ENCODE assay signal across 18 cellular contexts in genomic region chr12:92404921-92405320, GRCh38.
DNase-seq lines count a peak whose midpoint lies in the region; ATAC-seq and TF ChIP-seq lines count a peak whose summit lies in the region.
"Had no signal": no experiment of that assay in that cellular context is flagged by ENCODE, and none has a peak within 500 bp of the region (broad histone marks: within the 10 kb centered on the region; RNA-seq: fewer than 3 reads in every experiment).

No MANE protein-coding gene starts in this region.

- no peak for TF ChIP-seq POLR2A in spleen (IDR thresholded peaks at IDR 0.05)

- TF ChIP-seq CTCF in OCI-LY7 (conservative IDR thresholded peaks at IDR 0.05; ENCODE audit: low read length) (no peak), spleen (IDR thresholded peaks at IDR 0.05 in 8 of 11, conservative IDR thresholded peaks at IDR 0.05 in 3 of 11) (no peak)

- peaks cover 0 to 2% of the 10 kb centered on the region in 2 donors for H3K36me3 Mint-ChIP-seq in activated T-cell treated with anti-CD3 and anti-CD28 coated beads, Interleukin-2, amount 50 U/mL, for 72 hours (ENCODE audit: insufficient read depth in 2 of 2)
- H3K36me3 Mint-ChIP-seq in activated naive CD8-positive, alpha-beta T cell treated with anti-CD3 and anti-CD28 coated beads, Interleukin-2, amount 50 U/mL, for 24 hours (ENCODE audit: low read depth) = peaks cover 10% of the 10 kb centered on the region

- BruUV-seq in OCI-LY7 (replicated peaks; lab: Mats Ljungman, UMichigan) = no TSS peak

- H3K9me3 ChIP-seq in OCI-LY7 (ENCODE audit: low read length) (no peaks in the 10 kb centered on the region), spleen (no peaks in the 10 kb centered on the region)
- H3K9me3 ChIP-seq: gastrocnemius medialis, left ventricle myocardium inferior, vagina had no signal

- H3K27me3 Mint-ChIP-seq in activated T-cell treated with anti-CD3 and anti-CD28 coated beads, Interleukin-2, amount 50 U/mL, for 72 hours (ENCODE audit: low read depth) = no peaks in the 10 kb centered on the region
- H3K27me3 Mint-ChIP-seq in activated naive CD8-positive, alpha-beta T cell treated with anti-CD3 and anti-CD28 coated beads, Interleukin-2, amount 50 U/mL, for 24 hours = no peaks in the 10 kb centered on the region

- H3K4me2 ChIP-seq in OCI-LY7 (ENCODE audit: low read length) = peak overlapping the region; percentile 50; the same call in 1 of the 2 replicates

- H3K4me1 ChIP-seq in OCI-LY7 (ENCODE audit: insufficient read depth, low read length, poor library complexity, severe bottlenecking) = peaks cover 81% of the 10 kb centered on the region
- peaks cover 22 to 62% (median 44%) of the 10 kb centered on the region in 6 donors for H3K4me1 ChIP-seq in spleen
- H3K4me1 ChIP-seq: gastrocnemius medialis, vagina had no signal

- H3K4me3 ChIP-seq in OCI-LY7 (ENCODE audit: low read depth, low read length, poor library complexity, severe bottlenecking) (no peak overlapping the region), spleen (no peak overlapping the region)
- H3K4me3 ChIP-seq: gastrocnemius medialis, left ventricle myocardium inferior, smooth muscle cell, stomach, vagina had no signal

- H3K4me3 Mint-ChIP-seq in activated T-cell treated with anti-CD3 and anti-CD28 coated beads, Interleukin-2, amount 50 U/mL, for 72 hours = peak overlapping the region; percentile 49 to 85
- peak overlapping the region; percentile 86 for H3K4me3 Mint-ChIP-seq in activated naive CD8-positive, alpha-beta T cell treated with anti-CD3 and anti-CD28 coated beads, Interleukin-2, amount 50 U/mL, for 24 hours

- WGBS in spleen, 5 donors = 93 to 96% (median 94%) methylated on average over 1 of the region's 1 CpG

- H3K27ac Mint-ChIP-seq in activated T-cell treated with anti-CD3 and anti-CD28 coated beads, Interleukin-2, amount 50 U/mL, for 72 hours = peak overlapping the region; percentile 29
- H3K27ac Mint-ChIP-seq in activated naive CD8-positive, alpha-beta T cell treated with anti-CD3 and anti-CD28 coated beads, Interleukin-2, amount 50 U/mL, for 24 hours = peak overlapping the region; percentile 92

- intact Hi-C loops in OCI-LY7 (cut with micrococcal nuclease; ENCODE audit: unreplicated experiment) (loop anchor here (5.0 kb wide), 2 partner anchors 373 to 593 kb away; no protein-coding TSS in a partner anchor), spleen (cut with DNase I; ENCODE audit: low total_unique reads) (no loop called here)

- H3K79me2 ChIP-seq in OCI-LY7 (ENCODE audit: insufficient read depth, low read depth, low read length) = no peaks in the 10 kb centered on the region

- peak overlapping the region; percentile 77; the same call in 1 of the 2 replicates for H2AFZ ChIP-seq in OCI-LY7 (ENCODE audit: low read length)

- H3K27me3 ChIP-seq in spleen (replicated peaks in 1 of 7) = no peaks in the 10 kb centered on the region
- H3K27me3 ChIP-seq: gastrocnemius medialis, stomach, vagina had no signal

- no peak for ATAC-seq in activated T-cell treated with anti-CD3 and anti-CD28 coated beads, Interleukin-2, amount 50 U/mL, for 72 hours (replicated peaks in 1 of 2)
- peak; percentile 15 for ATAC-seq in activated naive CD8-positive, alpha-beta T cell treated with anti-CD3 and anti-CD28 coated beads, Interleukin-2, amount 50 U/mL, for 24 hours
- ATAC-seq in GM19351 (IDR thresholded peaks at IDR 0.05; ENCODE audit: unreplicated experiment) = no peak
- no peak for ATAC-seq in GM19324 (IDR thresholded peaks at IDR 0.05; ENCODE audit: low FRiP score, unreplicated experiment)
- ATAC-seq: gastrocnemius medialis had no signal

- no peak for DNase-seq in activated T-cell treated with anti-CD3 and anti-CD28 coated beads, Interleukin-2, amount 50 U/mL, for 72 hours
- no peak for DNase-seq in activated T-cell treated with anti-CD3 and anti-CD28 coated beads, Interleukin-2, amount 50 U/mL, for 48 hours
- DNase-seq in OCI-LY7 (ENCODE audit: low spot score) (no peak), spleen (no peak), anterior cingulate cortex (lab: John Stamatoyannopoulos, UW) (no peak)
- DNase-seq in activated naive CD8-positive, alpha-beta T cell treated with anti-CD3 and anti-CD28 coated beads, Interleukin-2, amount 50 U/mL, for 24 hours = no peak
- DNase-seq: gastrocnemius medialis, Karpas-422, left ventricle myocardium inferior, NCI-H1417 treated with DMSO at 0.1 percent for 48 hours, NCI-H226, posterior cingulate gyrus, SHP77, stomach had no signal

- POLR2A ChIA-PET in OCI-LY7 (lab: Charles Lee) = interaction anchor here (1.0 to 5.6 kb wide), 19 partner anchors 13 to 362 kb away, joined by 3 to 76 read pairs (median 6); partner anchors contain the start of gene BTG1

- peaks cover 89% of the 10 kb centered on the region for H3K4me1 Mint-ChIP-seq in activated T-cell treated with anti-CD3 and anti-CD28 coated beads, Interleukin-2, amount 50 U/mL, for 72 hours (ENCODE audit: low read depth)
- peaks cover 87% of the 10 kb centered on the region for H3K4me1 Mint-ChIP-seq in activated naive CD8-positive, alpha-beta T cell treated with anti-CD3 and anti-CD28 coated beads, Interleukin-2, amount 50 U/mL, for 24 hours

- no peaks in the 10 kb centered on the region for H4K20me1 ChIP-seq in OCI-LY7 (ENCODE audit: insufficient read depth, low read length)

- H3K9me3 Mint-ChIP-seq in activated T-cell treated with anti-CD3 and anti-CD28 coated beads, Interleukin-2, amount 50 U/mL, for 72 hours = peaks cover 0 to 2% of the 10 kb centered on the region in 2 donors
- no peaks in the 10 kb centered on the region for H3K9me3 Mint-ChIP-seq in activated naive CD8-positive, alpha-beta T cell treated with anti-CD3 and anti-CD28 coated beads, Interleukin-2, amount 50 U/mL, for 24 hours

- H3K36me3 ChIP-seq in OCI-LY7 (ENCODE audit: insufficient read depth, low read length) (no peaks in the 10 kb centered on the region), spleen (no peaks in the 10 kb centered on the region)
- H3K36me3 ChIP-seq: gastrocnemius medialis, left ventricle myocardium inferior, stomach, vagina had no signal

- CTCF ChIA-PET in OCI-LY7 (lab: Charles Lee; ENCODE audit: unreplicated experiment) = interaction anchor here (1.2 to 1.7 kb wide), 2 partner anchors 29 to 42 kb away, joined by 3 to 8 read pairs; no protein-coding TSS in a partner anchor

- no peaks in the 10 kb centered on the region for H3K9me2 ChIP-seq in OCI-LY7 (ENCODE audit: insufficient read depth, low read length)

- H3K27ac ChIP-seq in OCI-LY7 (ENCODE audit: low read depth, low read length, poor library complexity, severe bottlenecking) (peak overlapping the region; percentile 70), spleen (peak overlapping the region; percentile 43 to 91 (median 74))
- H3K27ac ChIP-seq: gastrocnemius medialis, left ventricle myocardium inferior, vagina had no signal
